ENCODE assay signal across 17 cellular contexts in genomic region chr2:241562269-241562891, GRCh38. TPM values are rescaled to one million over a fixed set of nuclear protein-coding genes. Genes with fewer than 3 reads are reported as not detected.
A peak's percentile ranks its signal among the peaks of the same experiment; 100 is the strongest.
DNase-seq lines count a peak whose midpoint lies in the region; ATAC-seq, FAIRE-seq and TF ChIP-seq lines count a peak whose summit lies in the region.
"Had no signal": no experiment of that assay in that cellular context is flagged by ENCODE, and none has a peak within 500 bp of the region (broad histone marks: within the 10 kb centered on the region; RNA-seq: fewer than 3 reads in every experiment).

No MANE protein-coding gene starts in this region.

- H2AFZ ChIP-seq in trophoblast cell (ENCODE audit: insufficient read depth, low read length, poor library complexity), result no peak overlapping the region

- no peak overlapping the region for H4K12ac ChIP-seq in trophoblast cell (ENCODE audit: low read depth, low read length)

- H3K14ac ChIP-seq in trophoblast cell (ENCODE audit: low read length), result peak overlapping the region; percentile 49

- no peak for ATAC-seq in HG03354 (IDR thresholded peaks at IDR 0.05; ENCODE audit: poor library complexity, severe bottlenecking, unreplicated experiment)
- ATAC-seq: left colon, T-helper 17 cell had no signal

- peaks cover 77% of the 10 kb centered on the region for H3K36me3 ChIP-seq in SJSA1
- H3K36me3 ChIP-seq in esophagus squamous epithelium, result peaks cover 0 to 30% (median 0%) of the 10 kb centered on the region in 3 donors
- H3K36me3 ChIP-seq in trophoblast cell (ENCODE audit: control insufficient read depth in 1 of 2, insufficient read depth in 2 of 2, low read length in 2 of 2), result peaks cover 22 to 27% of the 10 kb centered on the region in 2 experiments
- H3K36me3 ChIP-seq: BLaER1 treated with 17β-estradiol and CSF1 and Interleukin-3, amounts not matched to agents 10 nM and 100 nM; MG63 had no signal

- no peak overlapping the region for H3K9ac ChIP-seq in trophoblast cell (ENCODE audit: low read length)
- H3K9ac ChIP-seq: BLaER1 treated with 17β-estradiol and CSF1 and Interleukin-3, amounts not matched to agents 10 nM and 100 nM had no signal

- peak overlapping the region; percentile 18 for H2BK5ac ChIP-seq in trophoblast cell (ENCODE audit: low read depth, low read length, poor library complexity)

- peak overlapping the region; percentile 44 for H3K4me2 ChIP-seq in trophoblast cell (ENCODE audit: low read length)

- H3K18ac ChIP-seq in trophoblast cell (ENCODE audit: low read length), result peak overlapping the region; percentile 87

- peak overlapping the region; percentile 3 for H2AK5ac ChIP-seq in trophoblast cell (ENCODE audit: low read length)

- peaks cover 29% of the 10 kb centered on the region for H3K79me1 ChIP-seq in trophoblast cell (ENCODE audit: low read length)

- no peak for TF ChIP-seq CTCF in AG04449 (IDR thresholded peaks at IDR 0.05; ENCODE audit: insufficient read depth, low read length, missing control alignments)
- TF ChIP-seq CTCF in esophagus squamous epithelium (IDR thresholded peaks at IDR 0.05), result no peak

- H3K79me2 ChIP-seq in trophoblast cell (ENCODE audit: control insufficient read depth, insufficient read depth, low read length, poor library complexity), result peaks cover 25% of the 10 kb centered on the region

- H3K27me3 ChIP-seq in SJSA1 (replicated peaks), result no peaks in the 10 kb centered on the region
- H3K27me3 ChIP-seq in esophagus squamous epithelium, result peaks cover 0 to 26% (median 0%) of the 10 kb centered on the region in 4 donors
- H3K27me3 ChIP-seq in trophoblast cell (ENCODE audit: insufficient read depth, low read length), result no peaks in the 10 kb centered on the region
- H3K27me3 ChIP-seq: foreskin keratinocyte, MG63 had no signal

- TF ChIP-seq POLR2A in esophagus squamous epithelium (IDR thresholded peaks at IDR 0.05), result no peak

- POLR2A ChIA-PET in AG04449 (lab: Yijun Ruan, JAX), result interaction anchor here (0.9 kb wide), 1 partner anchor 12 kb away, joined by 3 read pairs; no protein-coding TSS in a partner anchor

- CTCF ChIA-PET in AG04449 (lab: Yijun Ruan, JAX), result no interaction called here

- no peak overlapping the region for H3K23ac ChIP-seq in trophoblast cell (ENCODE audit: low read length)

- H3K9me3 ChIP-seq in SJSA1 (replicated peaks) (no peaks in the 10 kb centered on the region), esophagus squamous epithelium (peaks cover 0 to 2% (median 0%) of the 10 kb centered on the region in 3 donors), trophoblast cell (ENCODE audit: insufficient read depth, low read depth, low read length) (peaks cover 4% of the 10 kb centered on the region)
- H3K9me3 ChIP-seq: MG63, mucosa of descending colon had no signal

- intact Hi-C loops in esophagus squamous epithelium (cut with DNase I), result no loop called here

- peak overlapping the region; percentile 38 for H4K8ac ChIP-seq in trophoblast cell (ENCODE audit: low read depth, low read length)

- H2BK12ac ChIP-seq in trophoblast cell (ENCODE audit: low read length), result peak overlapping the region; percentile 43

- peaks cover 68% of the 10 kb centered on the region for H3K4me1 ChIP-seq in SJSA1 (replicated peaks)
- H3K4me1 ChIP-seq in esophagus squamous epithelium, result peaks cover 45 to 74% (median 49%) of the 10 kb centered on the region in 3 donors
- H3K4me1 ChIP-seq in trophoblast cell (ENCODE audit: control insufficient read depth in 1 of 2, insufficient read depth in 2 of 2, low read length in 2 of 2), result peaks cover 48 to 53% of the 10 kb centered on the region in 2 experiments

- H3K4me3 ChIP-seq in AG04449 (ENCODE audit: low read depth, low read length) (peak overlapping the region; percentile 12; the same call in 1 of the 2 replicates), SJSA1 (peak overlapping the region; percentile 10), esophagus squamous epithelium (peak overlapping the region in 3 of 4 donors; percentile 23 to 84 (median 68)), trophoblast cell (ENCODE audit: low read depth, low read length) (no peak overlapping the region)
- H3K4me3 ChIP-seq: BLaER1 treated with 17β-estradiol and CSF1 and Interleukin-3, amounts not matched to agents 10 nM and 100 nM; MG63; mucosa of descending colon had no signal

- peak overlapping the region; percentile 31 for H4K91ac ChIP-seq in trophoblast cell (ENCODE audit: low read depth, low read length)

- H3K27ac ChIP-seq in SJSA1 (peak overlapping the region; percentile 60), esophagus squamous epithelium (peak overlapping the region; percentile 51 to 90 (median 74)), trophoblast cell (ENCODE audit: low read depth, low read length) (peak overlapping the region; percentile 9)
- H3K27ac ChIP-seq: BLaER1 treated with 17β-estradiol and CSF1 and Interleukin-3, amounts not matched to agents 10 nM and 100 nM; foreskin keratinocyte had no signal

- no peak for FAIRE-seq in urothelium cell line (lab: Jason Lieb, UNC)

- H2BK120ac ChIP-seq in trophoblast cell (ENCODE audit: insufficient read depth, low read length, poor library complexity), result peak overlapping the region; percentile 8

- H3K4ac ChIP-seq in trophoblast cell (ENCODE audit: low read depth, low read length), result peak overlapping the region; percentile 62

- DNase-seq in AG04449 (ENCODE audit: low read depth, low spot score) (no peak), SJSA1 (ENCODE audit: low read depth in 1 of 2, low spot score in 2 of 2) (no peak), esophagus squamous epithelium (lab: John Stamatoyannopoulos, UW) (no peak), trophoblast cell (peak; percentile 28 to 30), amygdala (lab: John Stamatoyannopoulos, UW) (no peak), urothelium cell line (ENCODE audit: low spot score) (no peak), SKM-1 treated with dmso at 0.1 percent for 144 hours (lab: John Stamatoyannopoulos, UW; ENCODE audit: unreplicated experiment) (no peak)
- DNase-seq: foreskin keratinocyte, NCI-H187 treated with DMSO at 0.1 percent for 48 hours, NCI-H446 treated with DMSO at 0.1 percent for 48 hours, SHP77, T-helper 17 cell had no signal

- WGBS in esophagus squamous epithelium, 2 donors, result 47% methylated on average over 10 of the region's 23 CpGs; no CpG with 5 or more reads in 1 of the 2 donors
- no CpG with 5 or more reads among the region's 23 CpGs for WGBS in trophoblast cell (ENCODE audit: extremely low coverage, insufficient coverage, insufficient read length)

RNA-seq across cellular contexts. Expression of gene BOK, which starts 3.8 kb away (rescaled TPM):
- 337 and 338 TPM in 2 replicates for total RNA-seq in SJSA1 (2014; rRNA removed; shearing (Covaris generic))
- total RNA-seq in esophagus squamous epithelium, result 10 to 100 TPM; 35.5 to 57.1 (median 51.2) TPM
- polyA plus RNA-seq in trophoblast cell (2013), result 46.7 and 48.1 TPM in 2 replicates
- total RNA-seq: T-helper 17 cell had no signal

RNA-seq across cellular contexts. Expression of gene STK25, which starts 54.0 kb away (rescaled TPM):
- 316 and 470 TPM in 2 replicates for total RNA-seq in SJSA1 (2014; rRNA removed; shearing (Covaris generic))
- 100 to 1,000 TPM; 137 to 156 (median 140) TPM for total RNA-seq in esophagus squamous epithelium
- polyA plus RNA-seq in trophoblast cell (2013), result 96.3 and 98.3 TPM in 2 replicates

Comparison
In these comparisons a context has a peak if more than half of its experiments do, and no peak if none do; other contexts are left out.
1. DNase-seq: peak in trophoblast cell (2 of 2); none in AG04449 (single experiment), SJSA1 (0 of 2), esophagus squamous epithelium (single experiment), amygdala (0 of 56), urothelium cell line (single experiment) and SKM-1 treated with dmso at 0.1 percent for 144 hours (single experiment).
2. H3K27ac ChIP-seq: peak in every context shown above with its lines; median percentile 74 in esophagus squamous epithelium; 60 in SJSA1; 9 in trophoblast cell.